In genomic region chr2:207619764-207620203, GRCh38 we compare ENCODE assay signal across 9 cellular contexts. TPM values are rescaled to one million over a fixed set of nuclear protein-coding genes. Genes with fewer than 3 reads are reported as not detected.
A peak's percentile ranks its signal among the peaks of the same experiment; 100 is the strongest.
DNase-seq lines count a peak whose midpoint lies in the region; ATAC-seq and TF ChIP-seq lines count a peak whose summit lies in the region.
"Had no signal": no experiment of that assay in that cellular context is flagged by ENCODE, and none has a peak within 500 bp of the region (broad histone marks: within the 10 kb centered on the region; RNA-seq: fewer than 3 reads in every experiment).

No MANE protein-coding gene starts in this region.

- H3K27ac Mint-ChIP-seq in natural killer cell treated with Interleukin-12 subunit alpha and Interleukin-12 subunit beta and Interleukin-15 and Interleukin-18, amount 100 ng/mL, for 72 hours, result peak overlapping the region; percentile 24 to 51

- H3K27me3 Mint-ChIP-seq in natural killer cell treated with Interleukin-12 subunit alpha and Interleukin-12 subunit beta and Interleukin-15 and Interleukin-18, amount 100 ng/mL, for 72 hours, result no peaks in the 10 kb centered on the region

- no peak for TF ChIP-seq CTCF in OCI-LY7 (conservative IDR thresholded peaks at IDR 0.05; ENCODE audit: low read length)
- TF ChIP-seq CTCF in foreskin keratinocyte (conservative IDR thresholded peaks at IDR 0.05), result no peak

- peak overlapping the region; percentile 67 for H3K4me2 ChIP-seq in OCI-LY7 (ENCODE audit: low read length)

- no peaks in the 10 kb centered on the region for H3K9me3 Mint-ChIP-seq in natural killer cell treated with Interleukin-12 subunit alpha and Interleukin-12 subunit beta and Interleukin-15 and Interleukin-18, amount 100 ng/mL, for 72 hours

- peaks cover 54% of the 10 kb centered on the region for H3K4me1 ChIP-seq in OCI-LY7 (ENCODE audit: insufficient read depth, low read length, poor library complexity, severe bottlenecking)
- H3K4me1 ChIP-seq in foreskin keratinocyte, result peaks cover 20% of the 10 kb centered on the region

- peak overlapping the region; percentile 43 for H3K4me3 ChIP-seq in OCI-LY7 (ENCODE audit: low read depth, low read length, poor library complexity, severe bottlenecking)

- DNase-seq in OCI-LY7 (ENCODE audit: low spot score), result peak; percentile 75
- DNase-seq in natural killer cell treated with Interleukin-12 subunit alpha and Interleukin-12 subunit beta and Interleukin-15 and Interleukin-18, amount 100 ng/mL, for 72 hours (ENCODE audit: low spot score), result no peak
- DNase-seq in foreskin keratinocyte, result no peak
- DNase-seq in OCI-M2 (lab: John Stamatoyannopoulos, UW; ENCODE audit: unreplicated experiment), result no peak
- DNase-seq in activated gamma-delta T cell treated with Interleukin-2 at 50 U/mL for 16 hours, result no peak
- DNase-seq: erythroblast, NCI-H2081 treated with DMSO at 0.1 percent for 48 hours had no signal

- intact Hi-C loops in OCI-LY7 (cut with micrococcal nuclease; ENCODE audit: unreplicated experiment), result no loop called here

- peak; percentile 44 for ATAC-seq in GM18909 (IDR thresholded peaks at IDR 0.05; ENCODE audit: poor library complexity, unreplicated experiment)
- peak; percentile 41 for ATAC-seq in HG02884 (IDR thresholded peaks at IDR 0.05; ENCODE audit: unreplicated experiment)
- peak; percentile 48 to 67 for ATAC-seq in natural killer cell treated with Interleukin-12 subunit alpha and Interleukin-12 subunit beta and Interleukin-15 and Interleukin-18, amount 100 ng/mL, for 72 hours
- no peak for ATAC-seq in foreskin keratinocyte

- POLR2A ChIA-PET in OCI-LY7 (lab: Charles Lee), result interaction anchor here (0.8 to 2.7 kb wide), 7 partner anchors 37 to 853 kb away, joined by 3 to 13 read pairs (median 4); partner anchors contain the start of gene CCNYL1

- no peaks in the 10 kb centered on the region for H4K20me1 ChIP-seq in OCI-LY7 (ENCODE audit: insufficient read depth, low read length)

- no peak overlapping the region for H3K4me3 Mint-ChIP-seq in natural killer cell treated with Interleukin-12 subunit alpha and Interleukin-12 subunit beta and Interleukin-15 and Interleukin-18, amount 100 ng/mL, for 72 hours

- peaks cover 18% of the 10 kb centered on the region for H3K36me3 Mint-ChIP-seq in natural killer cell treated with Interleukin-12 subunit alpha and Interleukin-12 subunit beta and Interleukin-15 and Interleukin-18, amount 100 ng/mL, for 72 hours

- peaks cover 47% of the 10 kb centered on the region; the same call in 1 of the 2 replicates for H3K79me2 ChIP-seq in OCI-LY7 (ENCODE audit: insufficient read depth, low read depth, low read length)

- no peaks in the 10 kb centered on the region for H3K9me3 ChIP-seq in OCI-LY7 (ENCODE audit: low read length)

- CTCF ChIA-PET in OCI-LY7 (lab: Charles Lee; ENCODE audit: unreplicated experiment), result no interaction called here

- peak overlapping the region; percentile 28; the same call in 1 of the 2 replicates for H2AFZ ChIP-seq in OCI-LY7 (ENCODE audit: low read length)

- H3K27ac ChIP-seq in OCI-LY7 (ENCODE audit: low read depth, low read length, poor library complexity, severe bottlenecking) (peak overlapping the region; percentile 66), foreskin keratinocyte (no peak overlapping the region)

- peaks cover 83% of the 10 kb centered on the region for H3K36me3 ChIP-seq in OCI-LY7 (ENCODE audit: insufficient read depth, low read length)

- no peaks in the 10 kb centered on the region for H3K27me3 ChIP-seq in foreskin keratinocyte

- BruUV-seq in OCI-LY7 (replicated peaks; lab: Mats Ljungman, UMichigan), result no TSS peak

- no peaks in the 10 kb centered on the region for H3K9me2 ChIP-seq in OCI-LY7 (ENCODE audit: insufficient read depth, low read length)

- peaks cover 22 to 24% of the 10 kb centered on the region in 2 donors for H3K4me1 Mint-ChIP-seq in natural killer cell treated with Interleukin-12 subunit alpha and Interleukin-12 subunit beta and Interleukin-15 and Interleukin-18, amount 100 ng/mL, for 72 hours (ENCODE audit: low read depth in 2 of 2)

RNA-seq across cellular contexts. Expression of gene METTL21A, which starts 5.4 kb away (rescaled TPM):
- total RNA-seq in OCI-LY7 (2014; rRNA removed; shearing (Covaris generic)), result 55.2 and 61.1 TPM in 2 replicates
- total RNA-seq in OCI-LY7 (2022) (58.9 and 71.4 TPM in 2 replicates), foreskin keratinocyte (12.5 and 16.7 TPM in 2 replicates)
- total RNA-seq in natural killer cell treated with Interleukin-12 subunit alpha and Interleukin-12 subunit beta and Interleukin-15 and Interleukin-18, amount 100 ng/mL, for 72 hours, result 10 to 100 TPM in 1 of 2 donors, 1 to 10 TPM in 1; 9.7 to 23.4 TPM
- 12.1 and 16.9 TPM in 2 replicates for polyA plus RNA-seq in foreskin keratinocyte
